In genomic region chr2:217667545-217667944, GRCh38 we compare ENCODE assay signal across 20 cellular contexts.
DNase-seq lines count a peak whose midpoint lies in the region; ATAC-seq and TF ChIP-seq lines count a peak whose summit lies in the region.
"Had no signal": no experiment of that assay in that cellular context is flagged by ENCODE, and none has a peak within 500 bp of the region (broad histone marks: within the 10 kb centered on the region; RNA-seq: fewer than 3 reads in every experiment).

No MANE protein-coding gene starts in this region.

- peaks cover 2% of the 10 kb centered on the region for H3K4me1 ChIP-seq in testis
- H3K4me1 ChIP-seq in Peyer's patch, result no peaks in the 10 kb centered on the region

- TF ChIP-seq CTCF in testis (IDR thresholded peaks at IDR 0.05), result no peak
- TF ChIP-seq CTCF in Peyer's patch (IDR thresholded peaks at IDR 0.05), result no peak
- no peak for TF ChIP-seq CTCF in GM10266 (IDR thresholded peaks at IDR 0.05; ENCODE audit: control insufficient read depth, insufficient read depth, low read depth, missing control alignments)

- H3K27me3 ChIP-seq in testis (no peaks in the 10 kb centered on the region), Peyer's patch (no peaks in the 10 kb centered on the region)
- H3K27me3 ChIP-seq: neutrophil had no signal

- TF ChIP-seq POLR2A in testis (IDR thresholded peaks at IDR 0.05) (no peak), Peyer's patch (IDR thresholded peaks at IDR 0.05) (no peak)

- peak; percentile 48 for DNase-seq in GM03348 (ENCODE audit: low spot score)
- peak; percentile 90 for DNase-seq in dedifferentiated amniotic fluid mesenchymal stem cell (ENCODE audit: extremely low spot score)
- no peak for DNase-seq in left ventricle myocardium superior
- DNase-seq in testis, result peak; percentile 41
- no peak for DNase-seq in NCI-H128 (lab: John Stamatoyannopoulos, UW; ENCODE audit: unreplicated experiment)
- no peak for DNase-seq in Peyer's patch
- no peak for DNase-seq in DMS114 treated with DMSO at 0.1 percent for 48 hours (lab: John Stamatoyannopoulos, UW; ENCODE audit: unreplicated experiment)
- DNase-seq in GM10266 (ENCODE audit: extremely low spot score), result no peak
- DNase-seq: activated CD4-positive, alpha-beta T cell treated with anti-CD3 and anti-CD28 coated beads for 36 hours; activated CD8-positive, alpha-beta memory T cell treated with anti-CD3 and anti-CD28 coated beads, Interleukin-2, amount 10 ng/mL, durations not matched to agents 7 days and 5 days; activated effector memory CD4-positive, alpha-beta T cell treated with Interleukin-2 at 50 U/mL for 16 hours; CD8-positive, alpha-beta T cell; immature natural killer cell; lower lobe of right lung; NCI-H1436; NCI-H2171; NCI-H526; stimulated activated CD8-positive, alpha-beta memory T cell treated with anti-CD3 and anti-CD28 coated beads, Interleukin-4, amount 100 ng/mL, for 48 hours; substantia nigra had no signal

- H3K4me3 ChIP-seq in testis (no peak overlapping the region), Peyer's patch (no peak overlapping the region)
- H3K4me3 ChIP-seq: lower lobe of right lung had no signal

- 54 to 62% methylated on average over 3 of the region's 3 CpGs for WGBS in testis, 2 donors

- intact Hi-C loops in left ventricle myocardium superior (cut with micrococcal nuclease) (no loop called here), testis (cut with DNase I; ENCODE audit: low total_unique reads) (no loop called here)

- H3K9me3 ChIP-seq in testis (no peaks in the 10 kb centered on the region), Peyer's patch (no peaks in the 10 kb centered on the region)
- H3K9me3 ChIP-seq: lower lobe of right lung, neutrophil had no signal

- ATAC-seq in left ventricle myocardium superior, result peak; percentile 77
- ATAC-seq: activated CD4-positive, alpha-beta T cell treated with anti-CD3 and anti-CD28 coated beads for 36 hours; activated CD8-positive, alpha-beta memory T cell treated with anti-CD3 and anti-CD28 coated beads, Interleukin-2, amount 10 ng/mL, durations not matched to agents 7 days and 5 days; CD8-positive, alpha-beta T cell; lower lobe of right lung had no signal

- no peaks in the 10 kb centered on the region for H3K36me3 ChIP-seq in testis (ENCODE audit: low read depth, missing control alignments)
- no peaks in the 10 kb centered on the region for H3K36me3 ChIP-seq in Peyer's patch
- H3K36me3 ChIP-seq: lower lobe of right lung, neutrophil had no signal

- peak overlapping the region in 1 of 2 donors; percentile 68 for H3K27ac ChIP-seq in testis
- no peak overlapping the region for H3K27ac ChIP-seq in Peyer's patch
- H3K27ac ChIP-seq: lower lobe of right lung, neutrophil had no signal

Comparison
In these comparisons a context has a peak if more than half of its experiments do, and no peak if none do; other contexts are left out.
1. DNase-seq: peak in GM03348 (single experiment), dedifferentiated amniotic fluid mesenchymal stem cell (single experiment) and testis (single experiment); none in left ventricle myocardium superior (single experiment), NCI-H128 (single experiment), Peyer's patch (0 of 3), DMS114 treated with DMSO at 0.1 percent for 48 hours (single experiment) and GM10266 (single experiment).